In the genomic region with DNA sequence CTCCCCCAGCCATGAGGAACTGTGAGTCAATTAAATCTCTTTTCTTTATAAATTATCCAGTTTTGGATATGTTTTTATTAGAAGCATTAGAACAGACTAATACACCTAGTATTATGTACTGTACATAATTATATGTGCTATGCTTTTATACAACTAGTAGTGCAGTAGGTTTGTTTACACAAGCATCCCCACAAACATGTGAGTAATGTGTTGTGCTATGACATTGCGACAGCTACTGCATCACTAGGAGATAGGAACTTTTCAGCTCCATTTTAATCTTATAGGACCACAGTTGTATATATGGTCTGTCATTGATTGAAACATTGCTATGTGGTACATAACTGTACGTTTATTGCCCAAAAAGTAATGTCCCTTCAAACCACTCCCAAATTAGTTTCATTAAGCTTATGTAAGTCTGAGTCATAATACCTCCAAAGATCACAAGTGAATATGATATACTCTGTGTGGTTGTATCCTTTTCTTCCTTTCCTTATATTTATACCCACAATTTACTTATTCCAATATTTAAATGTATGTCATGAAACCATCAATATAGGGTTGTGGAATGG, we compare ENCODE assay signal across 23 cellular contexts.
"Had no signal": no experiment of that assay in that cellular context is flagged by ENCODE, and none has a peak within 500 bp of the region (broad histone marks: within the 10 kb centered on the region; RNA-seq: fewer than 3 reads in every experiment).

No MANE protein-coding gene starts in this region.

- H3K4me1 ChIP-seq: heart left ventricle, prostate gland, right atrium auricular region, upper lobe of left lung had no signal

- H3K4me3 ChIP-seq: cardiac muscle cell, heart left ventricle, ovary, prostate gland, right atrium auricular region, upper lobe of left lung had no signal

- H3K9me3 ChIP-seq: neutrophil, ovary, prostate gland had no signal

- H3K27ac ChIP-seq: cardiac muscle cell, heart left ventricle, neutrophil, ovary, prostate gland, right atrium auricular region, upper lobe of left lung had no signal

- H3K27me3 ChIP-seq: cardiac muscle cell, heart left ventricle, neutrophil, ovary, right atrium auricular region, upper lobe of left lung had no signal

- ATAC-seq: activated CD8-positive, alpha-beta T cell treated with anti-CD3 and anti-CD28 coated beads, Interleukin-2, amount 10 ng/mL, durations not matched to agents 7 days and 5 days; activated T-helper 17 cell treated with anti-CD3 and anti-CD28 coated beads, Interleukin-2, amount 50 U/mL, for 72 hours; heart left ventricle; stimulated activated naive CD8-positive, alpha-beta T cell treated with anti-CD3 and anti-CD28 coated beads, Interleukin-15, Interleukin-2, amounts not matched to agents 100 U/mL and 50 U/mL, for 24 hours had no signal

- FAIRE-seq: endometrium, kidney, TTC549 had no signal

- H3K36me3 ChIP-seq: cardiac muscle cell, heart left ventricle, neutrophil, ovary, prostate gland, right atrium auricular region, upper lobe of left lung had no signal

- DNase-seq: activated CD4-positive, alpha-beta T cell treated with anti-CD3 and anti-CD28 coated beads for 1 hour; activated CD4-positive, alpha-beta T cell treated with anti-CD3 and anti-CD28 coated beads, Interleukin-2, amount 50 U/mL, for 1 hour; activated CD8-positive, alpha-beta T cell treated with anti-CD3 and anti-CD28 coated beads, Interleukin-2, amount 10 ng/mL, durations not matched to agents 7 days and 5 days; activated naive CD4-positive, alpha-beta T cell; activated T-cell treated with anti-CD3 and anti-CD28 coated beads, Interleukin-2, amount 50 U/mL, for 24 hours; amniotic stem cell; effector CD4-positive, alpha-beta T cell; erythroblast; heart left ventricle; kidney; ovary; stimulated activated CD4-positive, alpha-beta T cell treated with anti-CD3 and anti-CD28 coated beads, Interleukin-12 subunit alpha, Interleukin-12 subunit beta, amount 100 ng/mL, for 4 hours; stimulated activated CD4-positive, alpha-beta T cell treated with anti-CD3 and anti-CD28 coated beads, Interleukin-4, amount 100 ng/mL, for 4 hours; stimulated activated naive CD8-positive, alpha-beta T cell treated with anti-CD3 and anti-CD28 coated beads, Interleukin-15, Interleukin-2, amounts not matched to agents 100 U/mL and 50 U/mL, for 24 hours; T-helper 1 cell; upper lobe of left lung had no signal
